In the genomic region with DNA sequence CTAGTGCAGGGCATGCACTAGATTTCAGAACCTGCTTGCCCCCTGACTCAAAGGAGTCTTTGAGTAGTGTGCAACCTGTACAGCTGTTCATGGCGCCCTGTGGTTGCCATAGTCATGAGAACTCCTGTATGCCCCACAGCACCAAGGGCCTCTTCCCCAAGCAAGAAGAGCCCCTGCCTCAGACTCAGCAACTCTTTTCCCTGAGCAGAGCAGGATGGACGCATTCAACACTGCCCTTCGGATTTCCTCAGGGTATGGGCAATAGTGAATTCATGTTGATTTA, we compare ENCODE assay signal across 15 cellular contexts.
A peak's percentile ranks its signal among the peaks of the same experiment; 100 is the strongest.
DNase-seq lines count a peak whose midpoint lies in the region; ATAC-seq and TF ChIP-seq lines count a peak whose summit lies in the region.
"Had no signal": no experiment of that assay in that cellular context is flagged by ENCODE, and none has a peak within 500 bp of the region (broad histone marks: within the 10 kb centered on the region; RNA-seq: fewer than 3 reads in every experiment).

No MANE protein-coding gene starts in this region.

- H3K9me3 ChIP-seq in SK-N-SH (no peaks in the 10 kb centered on the region), mesenchymal stem cell (ENCODE audit: control insufficient read depth, low read length) (peaks cover 2% of the 10 kb centered on the region), thyroid gland (no peaks in the 10 kb centered on the region)
- H3K9me3 ChIP-seq: mucosa of descending colon, psoas muscle had no signal

- no peak overlapping the region for H2AK5ac ChIP-seq in mesenchymal stem cell (ENCODE audit: low read length, severe bottlenecking)

- no peaks in the 10 kb centered on the region for H3F3A ChIP-seq in SK-N-SH (replicated peaks; ENCODE audit: insufficient read depth)

- peak overlapping the region; percentile 6 to 25 for H3K18ac ChIP-seq in mesenchymal stem cell (ENCODE audit: low read depth in 1 of 2, low read length in 2 of 2)

- H3K27ac ChIP-seq in SK-N-SH (ENCODE audit: low read depth in 2 of 2, low read length in 1 of 2) (peak overlapping the region; percentile 60 to 97; a peak in 3 of 4 replicates), angular gyrus (ENCODE audit: low read depth, low read length) (peak overlapping the region; percentile 41), mesenchymal stem cell (ENCODE audit: low read length, poor library complexity, severe bottlenecking) (peak overlapping the region; percentile 65), thyroid gland (peak overlapping the region in 2 of 3 donors; percentile 1 to 63)

- H3K36me3 ChIP-seq in SK-N-SH (replicated peaks in 1 of 2; ENCODE audit: control insufficient read depth in 1 of 2, insufficient read depth in 2 of 2, low read length in 1 of 2) (no peaks in the 10 kb centered on the region), mesenchymal stem cell (ENCODE audit: control insufficient read depth in 1 of 2, insufficient read depth in 2 of 2, low read depth in 1 of 2, low read length in 2 of 2) (no peaks in the 10 kb centered on the region), thyroid gland (no peaks in the 10 kb centered on the region)

- POLR2A ChIA-PET in SK-N-SH (lab: Yijun Ruan, JAX) = interaction anchor here (1.7 to 3.1 kb wide), 2 partner anchors 22 to 89 kb away, joined by 7 to 22 read pairs; a partner anchor contains a TSS

- peak overlapping the region; percentile 1 to 33 for H2BK12ac ChIP-seq in mesenchymal stem cell (ENCODE audit: low read length in 2 of 2)

- H3K9me3 Mint-ChIP-seq in HFFc6 = no peaks in the 10 kb centered on the region
- no peaks in the 10 kb centered on the region for H3K9me3 Mint-ChIP-seq in activated CD8-positive, alpha-beta memory T cell treated with anti-CD3 and anti-CD28 coated beads, Interleukin-2, amount 10 ng/mL, durations not matched to agents 7 days and 5 days (ENCODE audit: low read depth)
- H3K9me3 Mint-ChIP-seq: activated CD4-positive, alpha-beta memory T cell treated with anti-CD3 and anti-CD28 coated beads, Interleukin-2, amount 10 ng/mL, durations not matched to agents 7 days and 5 days had no signal

- no peaks in the 10 kb centered on the region for H3K79me2 ChIP-seq in SK-N-SH (ENCODE audit: insufficient read depth)

- H3K4ac ChIP-seq in mesenchymal stem cell (ENCODE audit: low read depth in 1 of 2, low read length in 2 of 2) = peak overlapping the region; percentile 3 to 64

- no peak overlapping the region for H3K23ac ChIP-seq in mesenchymal stem cell (ENCODE audit: low read length in 2 of 2)

- H2BK15ac ChIP-seq in mesenchymal stem cell (ENCODE audit: low read depth, poor library complexity, severe bottlenecking) = no peak overlapping the region

- no peak overlapping the region for H3K4me3 ChIP-seq in SK-N-SH (ENCODE audit: low read depth in 2 of 2, low read length in 1 of 2)
- H3K4me3 ChIP-seq in mesenchymal stem cell (ENCODE audit: insufficient read depth in 1 of 2, low read depth in 1 of 2, low read length in 2 of 2) = peak overlapping the region in 1 of 2 experiments; percentile 58
- no peak overlapping the region for H3K4me3 ChIP-seq in thyroid gland (replicated peaks in 1 of 3)
- H3K4me3 ChIP-seq: K562, mucosa of descending colon had no signal

- H2BK5ac ChIP-seq in mesenchymal stem cell (ENCODE audit: low read depth, low read length, poor library complexity, severe bottlenecking) = peak overlapping the region; percentile 5

- no peak for TF ChIP-seq RAD21 in SK-N-SH (IDR thresholded peaks at IDR 0.05; ENCODE audit: low read length)

- H3K4me1 ChIP-seq in SK-N-SH (ENCODE audit: control insufficient read depth in 1 of 2, insufficient read depth in 2 of 2, low read depth in 1 of 2, low read length in 1 of 2) (peaks cover 15 to 31% of the 10 kb centered on the region in 2 experiments; a peak in 3 of 4 replicates), mesenchymal stem cell (ENCODE audit: control insufficient read depth, insufficient read depth, low read depth, low read length) (peaks cover 14% of the 10 kb centered on the region), thyroid gland (peaks cover 9 to 25% of the 10 kb centered on the region in 2 donors)

- no peak overlapping the region for H4K8ac ChIP-seq in mesenchymal stem cell (ENCODE audit: low read length)

- H2BK120ac ChIP-seq in mesenchymal stem cell (ENCODE audit: low read depth, low read length) = peak overlapping the region; percentile 80

- H2AFZ ChIP-seq in SK-N-SH (ENCODE audit: low read depth) = no peak overlapping the region; the same call in 1 of the 2 replicates
- peak overlapping the region; percentile 60 for H2AFZ ChIP-seq in mesenchymal stem cell (ENCODE audit: low read depth, low read length)

- CTCF ChIA-PET in SK-N-SH (lab: Yijun Ruan, JAX) = interaction anchor here (0.6 to 2.4 kb wide), 8 partner anchors 16 to 198 kb away, joined by 3 to 9 read pairs (median 4); no protein-coding TSS in a partner anchor
- CTCF ChIA-PET in activated CD8-positive, alpha-beta memory T cell treated with anti-CD3 and anti-CD28 coated beads, Interleukin-2, amount 10 ng/mL, durations not matched to agents 7 days and 5 days (lab: Charles Lee) = interaction anchor here (1.0 kb wide), 1 partner anchor 22 kb away, joined by 3 read pairs; no protein-coding TSS in a partner anchor

- ATAC-seq in SK-N-SH treated with all-trans-retinoic acid at 6 μM for 48 hours (no peak; the same call in 2 of the 3 replicates), HG03139 (IDR thresholded peaks at IDR 0.05; ENCODE audit: unreplicated experiment) (no peak)
- ATAC-seq in activated CD8-positive, alpha-beta memory T cell treated with anti-CD3 and anti-CD28 coated beads, Interleukin-2, amount 10 ng/mL, durations not matched to agents 7 days and 5 days = no peak

- no peak overlapping the region for H3K4me3 Mint-ChIP-seq in HFFc6
- H3K4me3 Mint-ChIP-seq in activated CD8-positive, alpha-beta memory T cell treated with anti-CD3 and anti-CD28 coated beads, Interleukin-2, amount 10 ng/mL, durations not matched to agents 7 days and 5 days = no peak overlapping the region
- H3K4me3 Mint-ChIP-seq: activated CD4-positive, alpha-beta memory T cell treated with anti-CD3 and anti-CD28 coated beads, Interleukin-2, amount 10 ng/mL, durations not matched to agents 7 days and 5 days had no signal

- no peaks in the 10 kb centered on the region for H3K9me2 ChIP-seq in SK-N-SH

- no peaks in the 10 kb centered on the region for H3K79me1 ChIP-seq in mesenchymal stem cell (replicated peaks; ENCODE audit: low read length, poor library complexity, severe bottlenecking)

- no peak overlapping the region for H4K91ac ChIP-seq in mesenchymal stem cell (ENCODE audit: low read length)

- H3K36me3 Mint-ChIP-seq in HFFc6 (ENCODE audit: low read depth) = no peaks in the 10 kb centered on the region
- H3K36me3 Mint-ChIP-seq in activated CD8-positive, alpha-beta memory T cell treated with anti-CD3 and anti-CD28 coated beads, Interleukin-2, amount 10 ng/mL, durations not matched to agents 7 days and 5 days = no peaks in the 10 kb centered on the region

- peak overlapping the region; percentile 69 for H3K4me2 ChIP-seq in SK-N-SH
- H3K4me2 ChIP-seq in mesenchymal stem cell (ENCODE audit: low read length, poor library complexity, severe bottlenecking) = no peak overlapping the region

- peaks cover 19% of the 10 kb centered on the region for H3K27me3 Mint-ChIP-seq in HFFc6 (ENCODE audit: insufficient read depth)
- peaks cover 3% of the 10 kb centered on the region for H3K27me3 Mint-ChIP-seq in activated CD8-positive, alpha-beta memory T cell treated with anti-CD3 and anti-CD28 coated beads, Interleukin-2, amount 10 ng/mL, durations not matched to agents 7 days and 5 days

- no peak for TF ChIP-seq POLR2A in thyroid gland (IDR thresholded peaks at IDR 0.05)

- peaks cover 15% of the 10 kb centered on the region for H3K4me1 Mint-ChIP-seq in HFFc6 (ENCODE audit: low read depth)
- peaks cover 23% of the 10 kb centered on the region for H3K4me1 Mint-ChIP-seq in activated CD8-positive, alpha-beta memory T cell treated with anti-CD3 and anti-CD28 coated beads, Interleukin-2, amount 10 ng/mL, durations not matched to agents 7 days and 5 days

- no peak overlapping the region for H3K14ac ChIP-seq in mesenchymal stem cell (ENCODE audit: low read length in 2 of 2)

- H3K9ac ChIP-seq in SK-N-SH (no peak overlapping the region), mesenchymal stem cell (ENCODE audit: low read length) (peak overlapping the region; percentile 59)

- 95% methylated on average over 3 of the region's 3 CpGs for WGBS in SK-N-SH (ENCODE audit: low lambda C conversion rate)
- WGBS in mesenchymal stem cell = 89% methylated on average over 1 of the region's 3 CpGs
- WGBS in thyroid gland, 2 donors = 89 to 91% methylated on average over 3 of the region's 3 CpGs

- TF ChIP-seq CTCF in SK-N-SH (IDR thresholded peaks at IDR 0.05) (no peak), thyroid gland (IDR thresholded peaks at IDR 0.05) (no peak), HFFc6 (IDR thresholded peaks at IDR 0.05) (no peak)

- intact Hi-C loops in thyroid gland (cut with DNase I) = no loop called here

- no peak for TF ChIP-seq EP300 in SK-N-SH (IDR thresholded peaks at IDR 0.05; ENCODE audit: borderline replicate concordance in 1 of 2, low read depth in 1 of 2, low read length in 1 of 2)

- H3K27me3 ChIP-seq in SK-N-SH (ENCODE audit: insufficient read depth) (no peaks in the 10 kb centered on the region), mesenchymal stem cell (ENCODE audit: control insufficient read depth in 1 of 2, insufficient read depth in 1 of 2, low read length in 2 of 2) (peaks cover 0 to 6% of the 10 kb centered on the region in 2 experiments), thyroid gland (no peaks in the 10 kb centered on the region)

- no peak overlapping the region for H3K27ac Mint-ChIP-seq in HFFc6
- H3K27ac Mint-ChIP-seq in activated CD8-positive, alpha-beta memory T cell treated with anti-CD3 and anti-CD28 coated beads, Interleukin-2, amount 10 ng/mL, durations not matched to agents 7 days and 5 days = no peak overlapping the region
- H3K27ac Mint-ChIP-seq: activated CD4-positive, alpha-beta memory T cell treated with anti-CD3 and anti-CD28 coated beads, Interleukin-2, amount 10 ng/mL, durations not matched to agents 7 days and 5 days had no signal

- DNase-seq in SK-N-SH (no peak), mesenchymal stem cell (no peak), thyroid gland (no peak), HFFc6 (no peak)
- DNase-seq in activated CD8-positive, alpha-beta memory T cell treated with anti-CD3 and anti-CD28 coated beads, Interleukin-2, amount 10 ng/mL, durations not matched to agents 7 days and 5 days = no peak
- DNase-seq: activated CD4-positive, alpha-beta memory T cell treated with anti-CD3 and anti-CD28 coated beads, Interleukin-2, amount 10 ng/mL, durations not matched to agents 7 days and 5 days; activated gamma-delta T cell; central memory CD4-positive, alpha-beta T cell; SIG-M5 had no signal

- H4K20me1 ChIP-seq in SK-N-SH (ENCODE audit: insufficient read depth) = no peaks in the 10 kb centered on the region

TF ChIP-seq in SK-N-SH, 30 proteins besides CTCF, POLR2A, EP300 and RAD21 (continues in another document):
- TF ChIP-seq RCOR1 (IDR thresholded peaks at IDR 0.05; ENCODE audit: low read length) (no peak), FOSL2 (IDR thresholded peaks at IDR 0.05; ENCODE audit: borderline replicate concordance, low read depth) (no peak), YY1 (IDR thresholded peaks at IDR 0.05; ENCODE audit: low read depth) (no peak)

TF ChIP-seq in SK-N-SH treated with all-trans-retinoic acid at 6 μM for 48 hours, 23 proteins besides CTCF, POLR2A, EP300 and RAD21 (continues in another document):
- no peak for TF ChIP-seq ARNTL (CRISPR knock-in tag; IDR thresholded peaks at IDR 0.05; ENCODE audit: borderline replicate concordance, low read depth)
- no peak for TF ChIP-seq ZFP3 (CRISPR knock-in tag; IDR thresholded peaks at IDR 0.05)
